18 cellular contexts compared by ENCODE assay signal in genomic region chr9:4096121-4096520, GRCh38.
"Had no signal": no experiment of that assay in that cellular context is flagged by ENCODE, and none has a peak within 500 bp of the region (broad histone marks: within the 10 kb centered on the region; RNA-seq: fewer than 3 reads in every experiment).

No MANE protein-coding gene starts in this region.

- H3K4me3 Mint-ChIP-seq: activated naive CD4-positive, alpha-beta T cell treated with anti-CD3 and anti-CD28 coated beads, Interleukin-2, amount 50 U/mL, for 24 hours; activated T-cell treated with anti-CD3 and anti-CD28 coated beads, Interleukin-2, amount 50 U/mL, for 72 hours; brain; natural killer cell; stimulated activated naive CD8-positive, alpha-beta T cell treated with anti-CD3 and anti-CD28 coated beads, Interleukin-15, amount 100 ng/mL, for 72 hours; type B pancreatic cell had no signal

- H3K27me3 Mint-ChIP-seq: activated naive CD4-positive, alpha-beta T cell treated with anti-CD3 and anti-CD28 coated beads, Interleukin-2, amount 50 U/mL, for 24 hours; brain; progenitor cell of endocrine pancreas; stimulated activated naive CD8-positive, alpha-beta T cell treated with anti-CD3 and anti-CD28 coated beads, Interleukin-15, amount 100 ng/mL, for 72 hours; type B pancreatic cell had no signal

- H3K4me3 ChIP-seq: colonic mucosa, right atrium auricular region, skin epidermis had no signal

- H3K36me3 ChIP-seq: colonic mucosa, right atrium auricular region had no signal

- H3K9me3 ChIP-seq: colonic mucosa, right atrium auricular region had no signal

- H3K27ac ChIP-seq: colonic mucosa, right atrium auricular region, skin epidermis had no signal

- H3K9me3 Mint-ChIP-seq: activated naive CD4-positive, alpha-beta T cell treated with anti-CD3 and anti-CD28 coated beads, Interleukin-2, amount 50 U/mL, for 24 hours; activated T-cell treated with anti-CD3 and anti-CD28 coated beads, Interleukin-2, amount 50 U/mL, for 72 hours; natural killer cell; stimulated activated naive CD8-positive, alpha-beta T cell treated with anti-CD3 and anti-CD28 coated beads, Interleukin-15, amount 100 ng/mL, for 72 hours; type B pancreatic cell had no signal

- H3K27ac Mint-ChIP-seq: activated naive CD4-positive, alpha-beta T cell treated with anti-CD3 and anti-CD28 coated beads, Interleukin-2, amount 50 U/mL, for 24 hours; activated T-cell treated with anti-CD3 and anti-CD28 coated beads, Interleukin-2, amount 50 U/mL, for 72 hours; natural killer cell; stimulated activated naive CD8-positive, alpha-beta T cell treated with anti-CD3 and anti-CD28 coated beads, Interleukin-15, amount 100 ng/mL, for 72 hours; type B pancreatic cell had no signal

- ATAC-seq: activated CD4-positive, CD25-positive, alpha-beta regulatory T cell treated with anti-CD3 and anti-CD28 coated beads, Interleukin-2, amount 50 U/mL, for 24 hours; activated T-cell treated with anti-CD3 and anti-CD28 coated beads, Interleukin-2, amount 50 U/mL, for 72 hours; natural killer cell; stimulated activated naive CD8-positive, alpha-beta T cell treated with anti-CD3 and anti-CD28 coated beads, Interleukin-15, amount 100 ng/mL, for 72 hours had no signal

- H3K36me3 Mint-ChIP-seq: activated naive CD4-positive, alpha-beta T cell treated with anti-CD3 and anti-CD28 coated beads, Interleukin-2, amount 50 U/mL, for 24 hours; brain; natural killer cell; type B pancreatic cell had no signal

- H3K27me3 ChIP-seq: colonic mucosa, right atrium auricular region had no signal

- H3K4me1 Mint-ChIP-seq: activated naive CD4-positive, alpha-beta T cell treated with anti-CD3 and anti-CD28 coated beads, Interleukin-2, amount 50 U/mL, for 24 hours; natural killer cell had no signal

- DNase-seq: activated CD4-positive, alpha-beta T cell treated with anti-CD3 and anti-CD28 coated beads, Interleukin-2, amount 50 U/mL, for 1 hour; activated effector memory CD4-positive, alpha-beta T cell treated with anti-CD3 and anti-CD28 coated beads, Interleukin-2, amount 50 U/mL, for 16 hours; activated T-cell treated with anti-CD3 and anti-CD28 coated beads, Interleukin-2, amount 50 U/mL, for 72 hours; amniotic stem cell; central memory CD4-positive, alpha-beta T cell; colonic mucosa; mesendoderm; natural killer cell; nucleus accumbens; stimulated activated naive CD8-positive, alpha-beta T cell treated with anti-CD3 and anti-CD28 coated beads, Interleukin-15, amount 100 ng/mL, for 72 hours; T1000 had no signal
